ENCODE assay signal across 13 cellular contexts in the genomic region with DNA sequence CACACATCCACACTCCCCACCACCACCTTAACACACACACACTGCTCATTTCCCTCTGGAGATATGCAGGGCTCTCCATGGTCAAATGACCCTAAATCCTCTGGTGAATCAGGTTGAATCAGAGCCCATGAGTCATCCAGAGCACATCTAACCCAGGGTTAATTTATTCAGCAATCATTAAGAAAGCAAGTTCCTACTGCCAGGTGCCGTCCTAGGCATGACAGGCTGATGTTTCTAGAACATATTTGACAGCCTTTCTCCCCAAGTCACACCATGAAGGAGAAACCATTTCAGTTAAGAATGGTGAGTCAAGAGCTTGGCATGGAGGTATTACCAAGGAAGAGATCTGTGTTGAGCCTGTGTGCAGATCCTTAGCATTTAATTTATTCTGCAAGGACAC.
A peak's percentile ranks its signal among the peaks of the same experiment; 100 is the strongest.
DNase-seq lines count a peak whose midpoint lies in the region; ATAC-seq and TF ChIP-seq lines count a peak whose summit lies in the region.
"Had no signal": no experiment of that assay in that cellular context is flagged by ENCODE, and none has a peak within 500 bp of the region (broad histone marks: within the 10 kb centered on the region; RNA-seq: fewer than 3 reads in every experiment).

No MANE protein-coding gene starts in this region.

- in situ Hi-C loops in astrocyte of the cerebellum (cut with HindIII; ENCODE audit: low sequenced_read_pairs), result no loop called here

- DNase-seq in AG09319 (ENCODE audit: extremely low read depth, low read depth), result peak; percentile 44
- peak; percentile 97 for DNase-seq in HS-5 (ENCODE audit: low read depth)
- peak; percentile 70 for DNase-seq in astrocyte of the cerebellum (ENCODE audit: low read depth)
- DNase-seq in kidney tubule cell (ENCODE audit: low spot score), result peak; percentile 100
- DNase-seq in SKM-1 treated with dmso at 0.1 percent for 144 hours (lab: John Stamatoyannopoulos, UW; ENCODE audit: unreplicated experiment), result no peak
- DNase-seq in NCI-H1930 (lab: John Stamatoyannopoulos, UW), result no peak
- no peak for DNase-seq in NCI-H2081 treated with DMSO at 0.1 percent for 48 hours (lab: John Stamatoyannopoulos, UW)
- DNase-seq: activated T-cell treated with anti-CD3 and anti-CD28 coated beads, Interleukin-2, amount 50 U/mL, for 48 hours; natural killer cell; NCI-H1417; stomach; WERI-Rb-1 had no signal

- ATAC-seq in HG02938 (IDR thresholded peaks at IDR 0.05; ENCODE audit: unreplicated experiment), result no peak

- TF ChIP-seq CTCF in AG09319 (IDR thresholded peaks at IDR 0.05; ENCODE audit: low read depth, low read length) (no peak), astrocyte of the cerebellum (IDR thresholded peaks at IDR 0.05; ENCODE audit: low read depth, low read length, missing control alignments) (no peak)

- no peak overlapping the region for H3K4me3 ChIP-seq in astrocyte of the cerebellum (ENCODE audit: low read depth, low read length)
- H3K4me3 ChIP-seq: stomach had no signal

Comparison
In these comparisons a context has a peak if more than half of its experiments do, and no peak if none do; other contexts are left out.
1. DNase-seq: peak in AG09319 (single experiment), HS-5 (single experiment), astrocyte of the cerebellum (single experiment) and kidney tubule cell (single experiment); none in SKM-1 treated with dmso at 0.1 percent for 144 hours (single experiment), NCI-H1930 (0 of 2) and NCI-H2081 treated with DMSO at 0.1 percent for 48 hours (single experiment).